Comparison of ENCODE assay signal across 1 cellular context in genomic region chr16:88811600-88811849, GRCh38.
A peak's percentile ranks its signal among the peaks of the same experiment; 100 is the strongest.
TF ChIP-seq lines count a peak whose summit lies in the region.

No MANE protein-coding gene starts in this region.

TF ChIP-seq in K562, 482 proteins besides CTCF, POLR2A, EP300 and RAD21 (continues in another document):
- 0 out of 2 replicates have a peak, but pooled peaks have one; percentile 79 for TF ChIP-seq SUPT5H (IDR thresholded peaks at IDR 0.05)
- no peak for TF ChIP-seq GTF2F1 (IDR thresholded peaks at IDR 0.05; ENCODE audit: low read depth, low read length)
- no peak for TF ChIP-seq PRMT5 (CRISPR knock-in tag; IDR thresholded peaks at IDR 0.05)
- TF ChIP-seq CEBPG (CRISPR knock-in tag; IDR thresholded peaks at IDR 0.05), result no peak
- TF ChIP-seq CEBPG (tag; conservative IDR thresholded peaks at IDR 0.05 in 1 of 2, IDR thresholded peaks at IDR 0.05 in 1 of 2), result no peak
- TF ChIP-seq PYGO2 (tag; IDR thresholded peaks at IDR 0.05), result no peak
- TF ChIP-seq, protein P1, sequence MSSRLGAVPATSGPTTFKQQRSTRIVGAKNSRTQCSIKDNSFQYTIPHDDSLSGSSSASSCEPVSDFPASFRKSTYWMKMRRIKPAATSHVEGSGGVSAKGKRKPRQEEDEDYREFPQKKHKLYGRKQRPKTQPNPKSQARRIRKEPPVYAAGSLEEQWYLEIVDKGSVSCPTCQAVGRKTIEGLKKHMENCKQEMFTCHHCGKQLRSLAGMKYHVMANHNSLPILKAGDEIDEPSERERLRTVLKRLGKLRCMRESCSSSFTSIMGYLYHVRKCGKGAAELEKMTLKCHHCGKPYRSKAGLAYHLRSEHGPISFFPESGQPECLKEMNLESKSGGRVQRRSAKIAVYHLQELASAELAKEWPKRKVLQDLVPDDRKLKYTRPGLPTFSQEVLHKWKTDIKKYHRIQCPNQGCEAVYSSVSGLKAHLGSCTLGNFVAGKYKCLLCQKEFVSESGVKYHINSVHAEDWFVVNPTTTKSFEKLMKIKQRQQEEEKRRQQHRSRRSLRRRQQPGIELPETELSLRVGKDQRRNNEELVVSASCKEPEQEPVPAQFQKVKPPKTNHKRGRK (tag; IDR thresholded peaks at IDR 0.05), result no peak
- TF ChIP-seq RBFOX2 (IDR thresholded peaks at IDR 0.05; ENCODE audit: low read depth, low read length), result no peak
- TF ChIP-seq RFX5 (IDR thresholded peaks at IDR 0.05; ENCODE audit: low read depth, low read length), result no peak
- no peak for TF ChIP-seq BRCA1 (IDR thresholded peaks at IDR 0.05)
- TF ChIP-seq BRCA1 (CRISPR knock-in tag; IDR thresholded peaks at IDR 0.05), result peak; percentile 88; the same call in 1 of the 2 replicates
- no peak for TF ChIP-seq DACH1 (IDR thresholded peaks at IDR 0.05; ENCODE audit: partially characterized antibody)
- TF ChIP-seq HINFP (tag; conservative IDR thresholded peaks at IDR 0.05; ENCODE audit: low read depth), result no peak
- no peak for TF ChIP-seq NCOR1 (IDR thresholded peaks at IDR 0.05)
- no peak for TF ChIP-seq THAP12 (CRISPR knock-in tag; IDR thresholded peaks at IDR 0.05)
- TF ChIP-seq ZNF76 (CRISPR knock-in tag; IDR thresholded peaks at IDR 0.05; ENCODE audit: borderline replicate concordance), result no peak
- TF ChIP-seq, protein P2, sequence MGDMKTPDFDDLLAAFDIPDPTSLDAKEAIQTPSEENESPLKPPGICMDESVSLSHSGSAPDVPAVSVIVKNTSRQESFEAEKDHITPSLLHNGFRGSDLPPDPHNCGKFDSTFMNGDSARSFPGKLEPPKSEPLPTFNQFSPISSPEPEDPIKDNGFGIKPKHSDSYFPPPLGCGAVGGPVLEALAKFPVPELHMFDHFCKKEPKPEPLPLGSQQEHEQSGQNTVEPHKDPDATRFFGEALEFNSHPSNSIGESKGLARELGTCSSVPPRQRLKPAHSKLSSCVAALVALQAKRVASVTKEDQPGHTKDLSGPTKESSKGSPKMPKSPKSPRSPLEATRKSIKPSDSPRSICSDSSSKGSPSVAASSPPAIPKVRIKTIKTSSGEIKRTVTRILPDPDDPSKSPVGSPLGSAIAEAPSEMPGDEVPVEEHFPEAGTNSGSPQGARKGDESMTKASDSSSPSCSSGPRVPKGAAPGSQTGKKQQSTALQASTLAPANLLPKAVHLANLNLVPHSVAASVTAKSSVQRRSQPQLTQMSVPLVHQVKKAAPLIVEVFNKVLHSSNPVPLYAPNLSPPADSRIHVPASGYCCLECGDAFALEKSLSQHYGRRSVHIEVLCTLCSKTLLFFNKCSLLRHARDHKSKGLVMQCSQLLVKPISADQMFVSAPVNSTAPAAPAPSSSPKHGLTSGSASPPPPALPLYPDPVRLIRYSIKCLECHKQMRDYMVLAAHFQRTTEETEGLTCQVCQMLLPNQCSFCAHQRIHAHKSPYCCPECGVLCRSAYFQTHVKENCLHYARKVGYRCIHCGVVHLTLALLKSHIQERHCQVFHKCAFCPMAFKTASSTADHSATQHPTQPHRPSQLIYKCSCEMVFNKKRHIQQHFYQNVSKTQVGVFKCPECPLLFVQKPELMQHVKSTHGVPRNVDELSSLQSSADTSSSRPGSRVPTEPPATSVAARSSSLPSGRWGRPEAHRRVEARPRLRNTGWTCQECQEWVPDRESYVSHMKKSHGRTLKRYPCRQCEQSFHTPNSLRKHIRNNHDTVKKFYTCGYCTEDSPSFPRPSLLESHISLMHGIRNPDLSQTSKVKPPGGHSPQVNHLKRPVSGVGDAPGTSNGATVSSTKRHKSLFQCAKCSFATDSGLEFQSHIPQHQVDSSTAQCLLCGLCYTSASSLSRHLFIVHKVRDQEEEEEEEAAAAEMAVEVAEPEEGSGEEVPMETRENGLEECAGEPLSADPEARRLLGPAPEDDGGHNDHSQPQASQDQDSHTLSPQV (IDR thresholded peaks at IDR 0.05), result 0 out of 2 replicates have a peak, but pooled peaks have one; percentile 41
- no peak for TF ChIP-seq RBM22 (IDR thresholded peaks at IDR 0.05; ENCODE audit: low read depth, low read length, poor library complexity, severe bottlenecking)
- no peak for TF ChIP-seq DDX20 (tag; IDR thresholded peaks at IDR 0.05; ENCODE audit: low read depth)
- TF ChIP-seq MED1 (CRISPR knock-in tag; IDR thresholded peaks at IDR 0.05; ENCODE audit: borderline replicate concordance), result no peak
- TF ChIP-seq U2AF1 (optimal IDR thresholded peaks at IDR 0.05; ENCODE audit: low read depth, low read length), result peak; percentile 79
- TF ChIP-seq CBFB (CRISPR knock-in tag; IDR thresholded peaks at IDR 0.05), result peak; percentile 8; the same call in 1 of the 2 replicates
- 0 out of 2 replicates have a peak, but pooled peaks have one; percentile 22 for TF ChIP-seq PML (IDR thresholded peaks at IDR 0.05; ENCODE audit: low read length)
- TF ChIP-seq POLR2H (tag; IDR thresholded peaks at IDR 0.05; ENCODE audit: low read depth), result no peak
- 0 out of 2 replicates have a peak, but pooled peaks have one; percentile 2 for TF ChIP-seq STAG1 (CRISPR knock-in tag; IDR thresholded peaks at IDR 0.05; ENCODE audit: borderline replicate concordance)
- TF ChIP-seq, protein P3, sequence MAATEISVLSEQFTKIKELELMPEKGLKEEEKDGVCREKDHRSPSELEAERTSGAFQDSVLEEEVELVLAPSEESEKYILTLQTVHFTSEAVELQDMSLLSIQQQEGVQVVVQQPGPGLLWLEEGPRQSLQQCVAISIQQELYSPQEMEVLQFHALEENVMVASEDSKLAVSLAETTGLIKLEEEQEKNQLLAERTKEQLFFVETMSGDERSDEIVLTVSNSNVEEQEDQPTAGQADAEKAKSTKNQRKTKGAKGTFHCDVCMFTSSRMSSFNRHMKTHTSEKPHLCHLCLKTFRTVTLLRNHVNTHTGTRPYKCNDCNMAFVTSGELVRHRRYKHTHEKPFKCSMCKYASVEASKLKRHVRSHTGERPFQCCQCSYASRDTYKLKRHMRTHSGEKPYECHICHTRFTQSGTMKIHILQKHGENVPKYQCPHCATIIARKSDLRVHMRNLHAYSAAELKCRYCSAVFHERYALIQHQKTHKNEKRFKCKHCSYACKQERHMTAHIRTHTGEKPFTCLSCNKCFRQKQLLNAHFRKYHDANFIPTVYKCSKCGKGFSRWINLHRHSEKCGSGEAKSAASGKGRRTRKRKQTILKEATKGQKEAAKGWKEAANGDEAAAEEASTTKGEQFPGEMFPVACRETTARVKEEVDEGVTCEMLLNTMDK (IDR thresholded peaks at IDR 0.05; ENCODE audit: borderline replicate concordance, insufficient read depth, low read depth, low read length, poor library complexity, severe bottlenecking), result no peak
- TF ChIP-seq LEF1 (IDR thresholded peaks at IDR 0.05), result no peak
- TF ChIP-seq ZNF589 (CRISPR knock-in tag; IDR thresholded peaks at IDR 0.05; ENCODE audit: low read depth), result no peak
- TF ChIP-seq SP2 (IDR thresholded peaks at IDR 0.05; ENCODE audit: extremely low read depth, low read depth, low read length, poor library complexity, severe bottlenecking), result no peak
- TF ChIP-seq NCOA2 (IDR thresholded peaks at IDR 0.05; ENCODE audit: partially characterized antibody in 2 of 2), result no peak
- TF ChIP-seq CAMTA2 (CRISPR knock-in tag; conservative IDR thresholded peaks at IDR 0.05), result no peak
- TF ChIP-seq RUNX1 (IDR thresholded peaks at IDR 0.05; ENCODE audit: low read depth), result no peak
- TF ChIP-seq HIVEP1 (CRISPR knock-in tag; IDR thresholded peaks at IDR 0.05), result no peak
- peak; percentile 64; the same call in 1 of the 2 replicates for TF ChIP-seq ZNF12 (CRISPR knock-in tag; IDR thresholded peaks at IDR 0.05)
- TF ChIP-seq ZNF507 (tag; conservative IDR thresholded peaks at IDR 0.05), result no peak
- no peak for TF ChIP-seq FOXJ2 (tag; IDR thresholded peaks at IDR 0.05)
- TF ChIP-seq RBM34 (IDR thresholded peaks at IDR 0.05; ENCODE audit: borderline replicate concordance, insufficient read depth, low read length), result no peak
- TF ChIP-seq TFE3 (CRISPR knock-in tag; IDR thresholded peaks at IDR 0.05), result no peak
- TF ChIP-seq, protein P4, sequence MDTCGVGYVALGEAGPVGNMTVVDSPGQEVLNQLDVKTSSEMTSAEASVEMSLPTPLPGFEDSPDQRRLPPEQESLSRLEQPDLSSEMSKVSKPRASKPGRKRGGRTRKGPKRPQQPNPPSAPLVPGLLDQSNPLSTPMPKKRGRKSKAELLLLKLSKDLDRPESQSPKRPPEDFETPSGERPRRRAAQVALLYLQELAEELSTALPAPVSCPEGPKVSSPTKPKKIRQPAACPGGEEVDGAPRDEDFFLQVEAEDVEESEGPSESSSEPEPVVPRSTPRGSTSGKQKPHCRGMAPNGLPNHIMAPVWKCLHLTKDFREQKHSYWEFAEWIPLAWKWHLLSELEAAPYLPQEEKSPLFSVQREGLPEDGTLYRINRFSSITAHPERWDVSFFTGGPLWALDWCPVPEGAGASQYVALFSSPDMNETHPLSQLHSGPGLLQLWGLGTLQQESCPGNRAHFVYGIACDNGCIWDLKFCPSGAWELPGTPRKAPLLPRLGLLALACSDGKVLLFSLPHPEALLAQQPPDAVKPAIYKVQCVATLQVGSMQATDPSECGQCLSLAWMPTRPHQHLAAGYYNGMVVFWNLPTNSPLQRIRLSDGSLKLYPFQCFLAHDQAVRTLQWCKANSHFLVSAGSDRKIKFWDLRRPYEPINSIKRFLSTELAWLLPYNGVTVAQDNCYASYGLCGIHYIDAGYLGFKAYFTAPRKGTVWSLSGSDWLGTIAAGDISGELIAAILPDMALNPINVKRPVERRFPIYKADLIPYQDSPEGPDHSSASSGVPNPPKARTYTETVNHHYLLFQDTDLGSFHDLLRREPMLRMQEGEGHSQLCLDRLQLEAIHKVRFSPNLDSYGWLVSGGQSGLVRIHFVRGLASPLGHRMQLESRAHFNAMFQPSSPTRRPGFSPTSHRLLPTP (IDR thresholded peaks at IDR 0.05; ENCODE audit: borderline replicate concordance, extremely low read depth, insufficient read length), result no peak
- TF ChIP-seq KDM2B (CRISPR knock-in tag; IDR thresholded peaks at IDR 0.05), result 0 out of 2 replicates have a peak, but pooled peaks have one; percentile 8
- TF ChIP-seq, protein P5, sequence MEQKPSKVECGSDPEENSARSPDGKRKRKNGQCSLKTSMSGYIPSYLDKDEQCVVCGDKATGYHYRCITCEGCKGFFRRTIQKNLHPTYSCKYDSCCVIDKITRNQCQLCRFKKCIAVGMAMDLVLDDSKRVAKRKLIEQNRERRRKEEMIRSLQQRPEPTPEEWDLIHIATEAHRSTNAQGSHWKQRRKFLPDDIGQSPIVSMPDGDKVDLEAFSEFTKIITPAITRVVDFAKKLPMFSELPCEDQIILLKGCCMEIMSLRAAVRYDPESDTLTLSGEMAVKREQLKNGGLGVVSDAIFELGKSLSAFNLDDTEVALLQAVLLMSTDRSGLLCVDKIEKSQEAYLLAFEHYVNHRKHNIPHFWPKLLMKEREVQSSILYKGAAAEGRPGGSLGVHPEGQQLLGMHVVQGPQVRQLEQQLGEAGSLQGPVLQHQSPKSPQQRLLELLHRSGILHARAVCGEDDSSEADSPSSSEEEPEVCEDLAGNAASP (IDR thresholded peaks at IDR 0.05), result no peak
- TF ChIP-seq ZNF217 (CRISPR knock-in tag; IDR thresholded peaks at IDR 0.05), result no peak
- no peak for TF ChIP-seq ZNF184 (CRISPR knock-in tag; IDR thresholded peaks at IDR 0.05)
- no peak for TF ChIP-seq SRF (CRISPR knock-in tag; IDR thresholded peaks at IDR 0.05)
- no peak for TF ChIP-seq TRIM24 (IDR thresholded peaks at IDR 0.05)
- no peak for TF ChIP-seq NR2C1 (IDR thresholded peaks at IDR 0.05)
- TF ChIP-seq NR2C1 (tag; IDR thresholded peaks at IDR 0.05), result no peak
- TF ChIP-seq PTTG1 (tag; IDR thresholded peaks at IDR 0.05; ENCODE audit: low read depth), result no peak
